In genomic region chr11:123742334-123742733, GRCh38 we compare ENCODE assay signal across 8 cellular contexts. TPM values are rescaled to one million over a fixed set of nuclear protein-coding genes. Genes with fewer than 3 reads are reported as not detected.
A peak's percentile ranks its signal among the peaks of the same experiment; 100 is the strongest.
DNase-seq lines count a peak whose midpoint lies in the region; ATAC-seq and TF ChIP-seq lines count a peak whose summit lies in the region.

No MANE protein-coding gene starts in this region.

- H3K4me1 ChIP-seq in RWPE2 (ENCODE audit: insufficient read depth, poor library complexity, severe bottlenecking), result peaks cover 8% of the 10 kb centered on the region
- peaks cover 7% of the 10 kb centered on the region for H3K4me1 ChIP-seq in prostate gland (replicated peaks)

- no peak for ATAC-seq in RWPE2 (ENCODE audit: low read depth)
- no peak for ATAC-seq in GM18909 (IDR thresholded peaks at IDR 0.05; ENCODE audit: poor library complexity, unreplicated experiment)
- ATAC-seq in GM21367 (IDR thresholded peaks at IDR 0.05; ENCODE audit: unreplicated experiment), result no peak

- H3K9me3 ChIP-seq in RWPE2 (ENCODE audit: severe bottlenecking), result no peaks in the 10 kb centered on the region
- no peaks in the 10 kb centered on the region for H3K9me3 ChIP-seq in prostate gland

- H3K27ac ChIP-seq in RWPE2 (ENCODE audit: poor library complexity, severe bottlenecking), result no peak overlapping the region
- H3K27ac ChIP-seq in prostate gland, result no peak overlapping the region

- H3K4me3 ChIP-seq in GM06990 (replicated peaks; ENCODE audit: low read depth, low read length), result peak overlapping the region; percentile 79; the same call in 1 of the 2 replicates
- peak overlapping the region; percentile 95 for H3K4me3 ChIP-seq in RWPE2 (ENCODE audit: severe bottlenecking)
- peak overlapping the region; percentile 71 to 96 for H3K4me3 ChIP-seq in prostate gland

- intact Hi-C loops in prostate gland (cut with DNase I), result no loop called here

- TF ChIP-seq CTCF in GM06990 (IDR thresholded peaks at IDR 0.05; ENCODE audit: insufficient read depth, low read length, poor library complexity, severe bottlenecking), result no peak
- TF ChIP-seq CTCF in RWPE2 (IDR thresholded peaks at IDR 0.05; ENCODE audit: poor library complexity, severe bottlenecking), result no peak
- no peak for TF ChIP-seq CTCF in prostate gland (IDR thresholded peaks at IDR 0.05)

- H3K27me3 ChIP-seq in GM06990 (replicated peaks; ENCODE audit: control insufficient read depth, insufficient read depth, low read length) (no peaks in the 10 kb centered on the region), RWPE2 (ENCODE audit: insufficient read depth, poor library complexity, severe bottlenecking) (no peaks in the 10 kb centered on the region), prostate gland (replicated peaks; ENCODE audit: insufficient read depth) (no peaks in the 10 kb centered on the region)

- 58% methylated on average over 4 of the region's 4 CpGs for WGBS in prostate gland

- DNase-seq in GM06990 (ENCODE audit: extremely low read depth, insufficient read length) (no peak), RWPE2 (ENCODE audit: low spot score) (no peak), erythroblast (lab: John Stamatoyannopoulos, UW) (peak; percentile 45), prostate gland (ENCODE audit: low spot score) (no peak), cortex of kidney (lab: John Stamatoyannopoulos, UW) (no peak), NCI-H446 (lab: John Stamatoyannopoulos, UW) (no peak)

- H3K36me3 ChIP-seq in GM06990 (ENCODE audit: control insufficient read depth, insufficient read depth, low read length) (peaks cover 3% of the 10 kb centered on the region), RWPE2 (ENCODE audit: low read depth) (peaks cover 28% of the 10 kb centered on the region), prostate gland (no peaks in the 10 kb centered on the region)

- no peak for TF ChIP-seq POLR2A in erythroblast (IDR thresholded peaks at IDR 0.05; ENCODE audit: low read length)
- TF ChIP-seq POLR2A in prostate gland (IDR thresholded peaks at IDR 0.05), result no peak

RNA-seq across cellular contexts. Expression of gene ZNF202, which starts 0.9 kb away (rescaled TPM):
- 10 to 100 TPM in 1 of 2 donors, 1 to 10 TPM in 1; 5.7 to 15.2 TPM for total RNA-seq in prostate gland

RNA-seq across cellular contexts. Expression of gene OR6X1, which starts 12.0 kb away (rescaled TPM):
- total RNA-seq in prostate gland, result not detected

Comparison
In these comparisons a context has a peak if more than half of its experiments do, and no peak if none do; other contexts are left out.
1. DNase-seq: peak in erythroblast (2 of 2); none in GM06990 (single experiment), RWPE2 (single experiment), prostate gland (single experiment), cortex of kidney (single experiment) and NCI-H446 (0 of 2).
2. Peak in every context shown above with its lines, with median percentiles within 50 percentile points of each other: H3K4me3 ChIP-seq.